1 cellular context compared by ENCODE assay signal in genomic region chr16:912684-913613, GRCh38.
TF ChIP-seq lines count a peak whose summit lies in the region.

No MANE protein-coding gene starts in this region.

TF ChIP-seq in HepG2, 621 proteins besides CTCF, POLR2A, EP300 and RAD21 (continued from another document and continues in another):
- no peak for TF ChIP-seq IRF1 (CRISPR knock-in tag; IDR thresholded peaks at IDR 0.05; ENCODE audit: low read depth)
- no peak for TF ChIP-seq ZNF629 (CRISPR knock-in tag; conservative IDR thresholded peaks at IDR 0.05)
- TF ChIP-seq GPBP1L1 (CRISPR knock-in tag; IDR thresholded peaks at IDR 0.05): no peak
- TF ChIP-seq PCBP2 (optimal IDR thresholded peaks at IDR 0.05; ENCODE audit: low read depth, low read length, poor library complexity, severe bottlenecking): no peak
- peak; percentile 99 for TF ChIP-seq BCL6 (CRISPR knock-in tag; IDR thresholded peaks at IDR 0.05)
- no peak for TF ChIP-seq ZNF275 (CRISPR knock-in tag; IDR thresholded peaks at IDR 0.05; ENCODE audit: borderline replicate concordance)
- TF ChIP-seq ZNF30 (CRISPR knock-in tag; IDR thresholded peaks at IDR 0.05): no peak
- no peak for TF ChIP-seq ZNF652 (CRISPR knock-in tag; IDR thresholded peaks at IDR 0.05; ENCODE audit: borderline replicate concordance, low read depth)
- peak; percentile 78; the same call in 1 of the 2 replicates for TF ChIP-seq DNMT1 (CRISPR knock-in tag; IDR thresholded peaks at IDR 0.05)
- no peak for TF ChIP-seq ELK4 (CRISPR knock-in tag; IDR thresholded peaks at IDR 0.05; ENCODE audit: borderline replicate concordance)
- TF ChIP-seq ZNF251 (CRISPR knock-in tag; IDR thresholded peaks at IDR 0.05): no peak
- no peak for TF ChIP-seq GFI1 (CRISPR knock-in tag; IDR thresholded peaks at IDR 0.05; ENCODE audit: borderline replicate concordance)
- no peak for TF ChIP-seq REXO4 (CRISPR knock-in tag; IDR thresholded peaks at IDR 0.05; ENCODE audit: borderline replicate concordance)
- peak; percentile 76 for TF ChIP-seq ZBTB34 (CRISPR knock-in tag; IDR thresholded peaks at IDR 0.05)
- TF ChIP-seq ARNT2 (CRISPR knock-in tag; IDR thresholded peaks at IDR 0.05; ENCODE audit: low read depth): peak; percentile 69; the same call in 1 of the 2 replicates
- TF ChIP-seq TEAD2 (CRISPR knock-in tag; IDR thresholded peaks at IDR 0.05): no peak
- TF ChIP-seq ZNF142 (CRISPR knock-in tag; IDR thresholded peaks at IDR 0.05): no peak
- TF ChIP-seq KMT2B (CRISPR knock-in tag; IDR thresholded peaks at IDR 0.05): 0 out of 2 replicates have a peak, but pooled peaks have one; percentile 25
- no peak for TF ChIP-seq ZNF207 (IDR thresholded peaks at IDR 0.05; ENCODE audit: borderline replicate concordance)
- TF ChIP-seq ZNF891 (CRISPR knock-in tag; IDR thresholded peaks at IDR 0.05): no peak
- no peak for TF ChIP-seq ZNF329 (CRISPR knock-in tag; IDR thresholded peaks at IDR 0.05; ENCODE audit: low read depth)
- no peak; the same call in 1 of the 2 replicates for TF ChIP-seq TFDP2 (CRISPR knock-in tag; IDR thresholded peaks at IDR 0.05)
- TF ChIP-seq CHD2 (IDR thresholded peaks at IDR 0.05; ENCODE audit: low read depth, low read length): no peak
- peak; percentile 73; the same call in 1 of the 2 replicates for TF ChIP-seq MXD3 (CRISPR knock-in tag; IDR thresholded peaks at IDR 0.05)
- TF ChIP-seq ZKSCAN5 (CRISPR knock-in tag; IDR thresholded peaks at IDR 0.05): no peak
- no peak for TF ChIP-seq FOXO4 (CRISPR knock-in tag; conservative IDR thresholded peaks at IDR 0.05)
- TF ChIP-seq SNAPC5 (CRISPR knock-in tag; IDR thresholded peaks at IDR 0.05; ENCODE audit: borderline replicate concordance): no peak
- no peak for TF ChIP-seq SNRNP70 (IDR thresholded peaks at IDR 0.05; ENCODE audit: low read depth, low read length)
- TF ChIP-seq THYN1 (CRISPR knock-in tag; IDR thresholded peaks at IDR 0.05; ENCODE audit: borderline replicate concordance, low read depth): no peak
- no peak for TF ChIP-seq ATRX (CRISPR knock-in tag; IDR thresholded peaks at IDR 0.05; ENCODE audit: borderline replicate concordance)
- TF ChIP-seq PRDM15 (CRISPR knock-in tag; IDR thresholded peaks at IDR 0.05): no peak
- TF ChIP-seq ATF5 (CRISPR knock-in tag; IDR thresholded peaks at IDR 0.05; ENCODE audit: low read depth): no peak
- no peak for TF ChIP-seq ZNF562 (CRISPR knock-in tag; IDR thresholded peaks at IDR 0.05; ENCODE audit: borderline replicate concordance)
- TF ChIP-seq HOXA9 (CRISPR knock-in tag; IDR thresholded peaks at IDR 0.05; ENCODE audit: borderline replicate concordance): no peak
- no peak for TF ChIP-seq NFE2L1 (CRISPR knock-in tag; IDR thresholded peaks at IDR 0.05; ENCODE audit: borderline replicate concordance)
- no peak for TF ChIP-seq HNRNPH1 (optimal IDR thresholded peaks at IDR 0.05; ENCODE audit: low read depth, low read length)
- TF ChIP-seq ZNF674 (CRISPR knock-in tag; IDR thresholded peaks at IDR 0.05; ENCODE audit: low read depth): no peak
- TF ChIP-seq JUN (CRISPR knock-in tag; IDR thresholded peaks at IDR 0.05): no peak
- TF ChIP-seq HNRNPL (IDR thresholded peaks at IDR 0.05; ENCODE audit: low read depth, low read length): peak; percentile 84; the same call in 1 of the 2 replicates
- no peak for TF ChIP-seq ZFP90 (CRISPR knock-in tag; IDR thresholded peaks at IDR 0.05; ENCODE audit: borderline replicate concordance)
- peak; percentile 93 for TF ChIP-seq FOXO1 (CRISPR knock-in tag; IDR thresholded peaks at IDR 0.05)
- TF ChIP-seq SMYD3 (CRISPR knock-in tag; IDR thresholded peaks at IDR 0.05): no peak
